ENCODE assay signal across 20 cellular contexts in the genomic region with DNA sequence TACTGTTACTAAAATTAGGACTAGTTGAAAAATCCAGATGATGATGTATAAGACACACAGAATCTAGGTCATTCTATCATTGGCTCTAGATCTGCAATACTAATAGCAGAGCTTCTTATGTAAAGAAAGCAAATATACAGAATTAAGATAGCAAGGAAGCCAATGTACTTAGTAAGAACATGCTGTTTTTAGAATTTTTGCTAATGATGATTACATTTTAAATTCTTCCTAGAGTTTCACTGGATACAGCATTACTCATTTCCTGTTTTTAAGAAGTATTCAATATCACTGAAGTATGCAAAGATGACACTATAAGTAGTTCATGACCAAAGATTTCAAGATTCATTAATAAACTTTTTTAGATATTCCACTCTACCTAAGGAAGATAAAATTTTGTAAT.
DNase-seq lines count a peak whose midpoint lies in the region; ATAC-seq and TF ChIP-seq lines count a peak whose summit lies in the region.
"Had no signal": no experiment of that assay in that cellular context is flagged by ENCODE, and none has a peak within 500 bp of the region (broad histone marks: within the 10 kb centered on the region; RNA-seq: fewer than 3 reads in every experiment).

No MANE protein-coding gene starts in this region.

- H3K27me3 ChIP-seq in RWPE2 (ENCODE audit: insufficient read depth, poor library complexity, severe bottlenecking) = no peaks in the 10 kb centered on the region
- H3K27me3 ChIP-seq: uterus had no signal

- H3K27me3 Mint-ChIP-seq in natural killer cell (ENCODE audit: low read depth in 2 of 2) = peaks cover 0 to 8% of the 10 kb centered on the region in 2 donors
- H3K27me3 Mint-ChIP-seq: B cell had no signal

- H3K9me3 ChIP-seq in RWPE2 (ENCODE audit: severe bottlenecking) = peaks cover 5% of the 10 kb centered on the region
- H3K9me3 ChIP-seq: Caco-2, HAP-1, uterus had no signal

- DNase-seq in GM03348 (ENCODE audit: low spot score) (peak; percentile 27), RWPE2 (ENCODE audit: low spot score) (no peak), fibroblast of gingiva (ENCODE audit: low read depth) (peak; percentile 59), renal cortical epithelial cell (ENCODE audit: low read depth) (peak; percentile 49), natural killer cell (no peak), iPS-NIHi7 (ENCODE audit: extremely low spot score) (no peak)
- DNase-seq: amniotic stem cell; Caco-2; cerebellar nuclear complex; effector memory CD8-positive, alpha-beta T cell; NCI-H69; OCI-M1; stimulated activated CD4-positive, alpha-beta T cell treated with anti-CD3 and anti-CD28 coated beads, Interleukin-4, amount 100 ng/mL, for 1 hour; uterus had no signal

- no peaks in the 10 kb centered on the region for H3K36me3 Mint-ChIP-seq in natural killer cell

- H3K9me3 Mint-ChIP-seq in natural killer cell = peaks cover 0 to 4% of the 10 kb centered on the region in 2 donors
- H3K9me3 Mint-ChIP-seq: effector memory CD8-positive, alpha-beta T cell had no signal

- H3K4me1 ChIP-seq in RWPE2 (ENCODE audit: insufficient read depth, poor library complexity, severe bottlenecking) = peaks cover 21% of the 10 kb centered on the region
- H3K4me1 ChIP-seq: Caco-2, HAP-1, parathyroid adenoma, uterus had no signal

- intact Hi-C loops in natural killer cell (cut with micrococcal nuclease) = no loop called here

- H3K27ac ChIP-seq in RWPE2 (ENCODE audit: poor library complexity, severe bottlenecking) = peak overlapping the region; percentile 73
- H3K27ac ChIP-seq: parathyroid adenoma, SK-N-MC, uterus had no signal

- H3K4me1 Mint-ChIP-seq in natural killer cell = no peaks in the 10 kb centered on the region
- H3K4me1 Mint-ChIP-seq: B cell had no signal

- ATAC-seq in RWPE2 (ENCODE audit: low read depth) = peak; percentile 87
- ATAC-seq in natural killer cell = no peak
- ATAC-seq in HG03432 (IDR thresholded peaks at IDR 0.05; ENCODE audit: unreplicated experiment) = no peak
- no peak for ATAC-seq in GM21381 (IDR thresholded peaks at IDR 0.05; ENCODE audit: unreplicated experiment)
- ATAC-seq: effector memory CD8-positive, alpha-beta T cell had no signal

- TF ChIP-seq CTCF in RWPE2 (IDR thresholded peaks at IDR 0.05; ENCODE audit: poor library complexity, severe bottlenecking) = no peak
- no peak for TF ChIP-seq CTCF in natural killer cell (IDR thresholded peaks at IDR 0.05)

- no peak overlapping the region for H3K4me3 Mint-ChIP-seq in natural killer cell
- H3K4me3 Mint-ChIP-seq: B cell; effector memory CD8-positive, alpha-beta T cell had no signal

- no peaks in the 10 kb centered on the region for H3K36me3 ChIP-seq in RWPE2 (ENCODE audit: low read depth)
- H3K36me3 ChIP-seq: HAP-1, uterus had no signal

- no peak overlapping the region for H3K27ac Mint-ChIP-seq in natural killer cell
- H3K27ac Mint-ChIP-seq: B cell; effector memory CD8-positive, alpha-beta T cell had no signal

- no peak overlapping the region for H3K4me3 ChIP-seq in RWPE2 (ENCODE audit: severe bottlenecking)
- H3K4me3 ChIP-seq: HAP-1, SK-N-MC, uterus had no signal

Comparison
In these comparisons a context has a peak if more than half of its experiments do, and no peak if none do; other contexts are left out.
1. DNase-seq: peak in GM03348 (single experiment), fibroblast of gingiva (single experiment) and renal cortical epithelial cell (single experiment); none in RWPE2 (single experiment), natural killer cell (single experiment) and iPS-NIHi7 (single experiment).